Comparison of ENCODE assay signal across 7 cellular contexts in genomic region chr14:50000215-50001145, GRCh38.
DNase-seq lines count a peak whose midpoint lies in the region; ATAC-seq and TF ChIP-seq lines count a peak whose summit lies in the region.

No MANE protein-coding gene starts in this region.

- H3K36me3 Mint-ChIP-seq in nephron (ENCODE audit: low read depth), result no peaks in the 10 kb centered on the region

- peak overlapping the region; percentile 10 for H3K4me3 ChIP-seq in epithelial cell of proximal tubule (ENCODE audit: low read depth, low read length)

- peak; percentile 49 for TF ChIP-seq POLR2A in GM18526 (IDR thresholded peaks at IDR 0.05; ENCODE audit: extremely low read depth, insufficient read length)

- DNase-seq in NCI-H69 (lab: John Stamatoyannopoulos, UW), result peak; percentile 70
- peak; percentile 91 for DNase-seq in activated CD8-positive, alpha-beta memory T cell treated with anti-CD3 and anti-CD28 coated beads, Interleukin-2, amount 50 U/mL, for 48 hours
- no peak for DNase-seq in epithelial cell of proximal tubule (ENCODE audit: low read depth)
- DNase-seq in stromal cell of bone marrow (ENCODE audit: low read depth), result peak; percentile 83

- H3K4me1 Mint-ChIP-seq in nephron, result peaks cover 39% of the 10 kb centered on the region

- peak overlapping the region; percentile 93 to 99 (median 99) for H3K27ac Mint-ChIP-seq in nephron

- TF ChIP-seq CTCF in epithelial cell of proximal tubule (conservative IDR thresholded peaks at IDR 0.05; ENCODE audit: low read depth, low read length) (no peak), nephron (IDR thresholded peaks at IDR 0.05; ENCODE audit: unreplicated experiment in 3 of 3) (no peak)

- H3K9me3 Mint-ChIP-seq in nephron, result no peaks in the 10 kb centered on the region

- peak overlapping the region; percentile 51 to 78 (median 67) for H3K4me3 Mint-ChIP-seq in nephron

- peaks cover 4% of the 10 kb centered on the region for H3K27me3 Mint-ChIP-seq in nephron (ENCODE audit: low read depth)

- no peak for ATAC-seq in GM21786 (IDR thresholded peaks at IDR 0.05; ENCODE audit: unreplicated experiment)
